ENCODE assay signal across 15 cellular contexts in the genomic region with DNA sequence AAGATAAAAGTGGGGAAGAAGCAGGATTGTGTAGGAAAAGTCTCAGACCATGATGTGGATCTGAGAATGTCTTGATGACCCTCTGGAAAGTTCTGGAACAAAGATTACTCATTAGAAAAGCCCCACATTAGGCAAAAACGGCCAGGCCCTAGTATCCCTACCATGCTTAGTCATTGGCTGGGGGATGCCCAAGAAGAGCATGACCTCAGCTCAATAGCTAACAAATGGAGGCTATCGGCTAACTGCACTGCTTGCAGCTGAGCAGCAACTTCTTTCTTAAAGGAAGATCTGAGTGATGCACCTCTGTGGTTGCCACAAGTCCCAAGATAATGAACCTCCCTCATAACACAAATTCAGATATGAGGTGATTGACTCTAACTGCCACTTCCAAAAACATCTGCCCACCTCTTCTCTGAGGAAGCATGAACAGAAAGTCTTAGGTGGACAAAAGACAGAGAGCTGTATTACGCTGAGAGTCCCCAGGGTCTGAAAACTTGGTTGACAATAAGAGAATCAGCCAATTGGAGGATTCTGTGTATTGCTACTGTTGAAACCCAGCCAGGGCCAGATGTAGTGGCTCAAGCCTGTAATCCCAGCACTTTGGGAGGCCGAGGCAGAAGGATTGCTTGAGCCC.
DNase-seq lines count a peak whose midpoint lies in the region; ATAC-seq and TF ChIP-seq lines count a peak whose summit lies in the region.
"Had no signal": no experiment of that assay in that cellular context is flagged by ENCODE, and none has a peak within 500 bp of the region (broad histone marks: within the 10 kb centered on the region; RNA-seq: fewer than 3 reads in every experiment).

No MANE protein-coding gene starts in this region.

- H3K27me3 ChIP-seq in BLaER1 treated with 17β-estradiol and CSF1 and Interleukin-3, amounts not matched to agents 10 nM and 100 nM, result no peaks in the 10 kb centered on the region
- H3K27me3 ChIP-seq: colonic mucosa, vagina had no signal

- no peak overlapping the region for H3K4me3 Mint-ChIP-seq in type B pancreatic cell

- peaks cover 14 to 25% (median 20%) of the 10 kb centered on the region in 11 experiments for H3K9me3 ChIP-seq in BLaER1 treated with 17β-estradiol and CSF1 and Interleukin-3, amounts not matched to agents 10 nM and 100 nM (replicated peaks in 1 of 11)
- H3K9me3 ChIP-seq: colonic mucosa, HAP-1, vagina had no signal

- H3K4me2 ChIP-seq in BLaER1 treated with 17β-estradiol and CSF1 and Interleukin-3, amounts not matched to agents 10 nM and 100 nM, result peak overlapping the region; percentile 43 to 72 (median 66)

- H3K9ac ChIP-seq in BLaER1 treated with 17β-estradiol and CSF1 and Interleukin-3, amounts not matched to agents 10 nM and 100 nM, result no peak overlapping the region

- DNase-seq in choroid plexus epithelial cell (ENCODE audit: low read depth) (peak; percentile 19), type B pancreatic cell (ENCODE audit: extremely low spot score, unreplicated experiment) (no peak), islet precursor cell (no peak), NCI-H82 (lab: John Stamatoyannopoulos, UW) (no peak)
- DNase-seq: activated naive CD4-positive, alpha-beta T cell; colonic mucosa; NCI-H1105 treated with DMSO at 0.1 percent for 48 hours; NCI-H524 treated with DMSO at 0.1 percent for 48 hours had no signal

- H3K27ac ChIP-seq in BLaER1 treated with 17β-estradiol and CSF1 and Interleukin-3, amounts not matched to agents 10 nM and 100 nM, result peak overlapping the region in 4 of 11 experiments; percentile 12 to 43 (median 27); a peak in 4 of 22 replicates
- H3K27ac ChIP-seq: colonic mucosa, SK-N-MC, vagina had no signal

- H3K4me1 Mint-ChIP-seq in type B pancreatic cell (ENCODE audit: unreplicated experiment), result no peaks in the 10 kb centered on the region

- H3K4me3 ChIP-seq in BLaER1 treated with 17β-estradiol and CSF1 and Interleukin-3, amounts not matched to agents 10 nM and 100 nM, result no peak overlapping the region
- H3K4me3 ChIP-seq in choroid plexus epithelial cell (ENCODE audit: low read depth, low read length), result no peak overlapping the region
- H3K4me3 ChIP-seq: colonic mucosa, HAP-1, SK-N-MC, vagina had no signal

- peaks cover 16 to 30% (median 19%) of the 10 kb centered on the region in 10 experiments for H3K4me1 ChIP-seq in BLaER1 treated with 17β-estradiol and CSF1 and Interleukin-3, amounts not matched to agents 10 nM and 100 nM
- H3K4me1 ChIP-seq: colonic mucosa, HAP-1, vagina had no signal

- H3K27me3 Mint-ChIP-seq in type B pancreatic cell, result peaks cover 7% of the 10 kb centered on the region

- H3K36me3 ChIP-seq in BLaER1 treated with 17β-estradiol and CSF1 and Interleukin-3, amounts not matched to agents 10 nM and 100 nM, result no peaks in the 10 kb centered on the region
- H3K36me3 ChIP-seq: colonic mucosa, HAP-1, vagina had no signal

- no peak overlapping the region for H3K27ac Mint-ChIP-seq in type B pancreatic cell

- ATAC-seq in GM21390 (IDR thresholded peaks at IDR 0.05; ENCODE audit: unreplicated experiment), result peak; percentile 59
- ATAC-seq in HG03432 (IDR thresholded peaks at IDR 0.05; ENCODE audit: unreplicated experiment), result peak; percentile 74
- ATAC-seq in HG03520 (IDR thresholded peaks at IDR 0.05; ENCODE audit: unreplicated experiment), result no peak

- H3K36me3 Mint-ChIP-seq in type B pancreatic cell, result no peaks in the 10 kb centered on the region

- H4K20me1 ChIP-seq in BLaER1 treated with 17β-estradiol and CSF1 and Interleukin-3, amounts not matched to agents 10 nM and 100 nM, result no peaks in the 10 kb centered on the region

- TF ChIP-seq CTCF in choroid plexus epithelial cell (conservative IDR thresholded peaks at IDR 0.05; ENCODE audit: low read depth, low read length) (no peak), type B pancreatic cell (conservative IDR thresholded peaks at IDR 0.05) (no peak)

- peaks cover 10% of the 10 kb centered on the region for H3K9me3 Mint-ChIP-seq in type B pancreatic cell
